16 cellular contexts compared by ENCODE assay signal in genomic region chr1:100953915-100954314, GRCh38. TPM values are rescaled to one million over a fixed set of nuclear protein-coding genes. Genes with fewer than 3 reads are reported as not detected.
A peak's percentile ranks its signal among the peaks of the same experiment; 100 is the strongest.
DNase-seq lines count a peak whose midpoint lies in the region; ATAC-seq and TF ChIP-seq lines count a peak whose summit lies in the region.
"Had no signal": no experiment of that assay in that cellular context is flagged by ENCODE, and none has a peak within 500 bp of the region (broad histone marks: within the 10 kb centered on the region; RNA-seq: fewer than 3 reads in every experiment).

No MANE protein-coding gene starts in this region.

- peak overlapping the region; percentile 87 for H3K27ac Mint-ChIP-seq in activated T-cell treated with anti-CD3 and anti-CD28 coated beads, Interleukin-2, amount 50 U/mL, for 24 hours
- H3K27ac Mint-ChIP-seq in CD8-positive, alpha-beta memory T cell = peak overlapping the region in 6 of 8 donors; percentile 27 to 72 (median 58)
- H3K27ac Mint-ChIP-seq in T-helper 17 cell (peak overlapping the region; percentile 2), mesothelial cell of epicardium (peak overlapping the region; percentile 1), chondrocyte (ENCODE audit: unreplicated experiment) (no peak overlapping the region)

- peaks cover 84% of the 10 kb centered on the region for H3K36me3 Mint-ChIP-seq in activated T-cell treated with anti-CD3 and anti-CD28 coated beads, Interleukin-2, amount 50 U/mL, for 24 hours (ENCODE audit: low read depth)
- peaks cover 31 to 58% (median 44%) of the 10 kb centered on the region in 3 donors for H3K36me3 Mint-ChIP-seq in CD8-positive, alpha-beta memory T cell
- H3K36me3 Mint-ChIP-seq in T-helper 17 cell (ENCODE audit: low read depth) (peaks cover 7% of the 10 kb centered on the region), mesothelial cell of epicardium (peaks cover 27% of the 10 kb centered on the region), chondrocyte (ENCODE audit: low read depth) (peaks cover 12% of the 10 kb centered on the region)

- no peak for ATAC-seq in T-helper 17 cell

- H3K27me3 Mint-ChIP-seq in activated T-cell treated with anti-CD3 and anti-CD28 coated beads, Interleukin-2, amount 50 U/mL, for 24 hours = no peaks in the 10 kb centered on the region
- no peaks in the 10 kb centered on the region for H3K27me3 Mint-ChIP-seq in CD8-positive, alpha-beta memory T cell
- no peaks in the 10 kb centered on the region for H3K27me3 Mint-ChIP-seq in T-helper 17 cell
- H3K27me3 Mint-ChIP-seq in mesothelial cell of epicardium (ENCODE audit: low read depth) = no peaks in the 10 kb centered on the region
- no peaks in the 10 kb centered on the region for H3K27me3 Mint-ChIP-seq in chondrocyte (ENCODE audit: low read depth)

- peaks cover 5% of the 10 kb centered on the region for H3K36me3 ChIP-seq in CD8-positive, alpha-beta memory T cell (ENCODE audit: insufficient read depth, low read length)

- DNase-seq in activated T-cell treated with anti-CD3 and anti-CD28 coated beads, Interleukin-2, amount 50 U/mL, for 24 hours = no peak
- no peak for DNase-seq in activated T-cell treated with anti-CD3 and anti-CD28 coated beads, Interleukin-2, amount 50 U/mL, for 1 hour
- DNase-seq in CD8-positive, alpha-beta memory T cell = no peak
- DNase-seq in T-helper 17 cell (no peak), mesothelial cell of epicardium (ENCODE audit: low spot score in 2 of 2, unreplicated experiment in 2 of 2) (no peak), retina (no peak), HuH-7.5 (ENCODE audit: low spot score) (no peak), chondrocyte (ENCODE audit: low spot score) (no peak)
- DNase-seq: DMS79 treated with DMSO at 0.1 percent for 48 hours, KBM-7, NCI-H1092, NCI-H446 treated with DMSO at 0.1 percent for 48 hours, NCI-H748 treated with DMSO at 0.1 percent for 48 hours, PC-9 had no signal

- H3K4me3 Mint-ChIP-seq in activated T-cell treated with anti-CD3 and anti-CD28 coated beads, Interleukin-2, amount 50 U/mL, for 24 hours = no peak overlapping the region
- H3K4me3 Mint-ChIP-seq in CD8-positive, alpha-beta memory T cell = peak overlapping the region in 1 of 7 donors; percentile 2
- H3K4me3 Mint-ChIP-seq in T-helper 17 cell (no peak overlapping the region), mesothelial cell of epicardium (no peak overlapping the region), chondrocyte (ENCODE audit: unreplicated experiment) (no peak overlapping the region)
- H3K4me3 Mint-ChIP-seq: CD14-positive monocyte had no signal

- H3K9me3 ChIP-seq in CD8-positive, alpha-beta memory T cell (ENCODE audit: low read length) = no peaks in the 10 kb centered on the region
- H3K9me3 ChIP-seq in T-helper 17 cell (ENCODE audit: control insufficient read depth, low read length, poor library complexity, severe bottlenecking) = peaks cover 12% of the 10 kb centered on the region

- H3K27ac ChIP-seq in CD8-positive, alpha-beta memory T cell (ENCODE audit: low read depth, low read length) = no peak overlapping the region
- H3K27ac ChIP-seq: HL-60, PC-9 had no signal

- no peak overlapping the region for H3K4me3 ChIP-seq in CD8-positive, alpha-beta memory T cell (ENCODE audit: low read length)
- H3K4me3 ChIP-seq: PC-9 had no signal

- POLR2A ChIA-PET in CD8-positive, alpha-beta memory T cell (lab: Charles Lee) = no interaction called here

- CTCF ChIA-PET in CD8-positive, alpha-beta memory T cell (lab: Charles Lee) = interaction anchor here (0.8 to 1.2 kb wide), 2 partner anchors 285 to 356 kb away, joined by 3 to 4 read pairs; no protein-coding TSS in a partner anchor

- peaks cover 29% of the 10 kb centered on the region for H3K9me3 Mint-ChIP-seq in activated T-cell treated with anti-CD3 and anti-CD28 coated beads, Interleukin-2, amount 50 U/mL, for 24 hours
- H3K9me3 Mint-ChIP-seq in CD8-positive, alpha-beta memory T cell = peaks cover 14 to 43% (median 34%) of the 10 kb centered on the region in 5 donors
- H3K9me3 Mint-ChIP-seq in mesothelial cell of epicardium (no peaks in the 10 kb centered on the region), chondrocyte (ENCODE audit: low read depth) (no peaks in the 10 kb centered on the region)

- H3K27me3 ChIP-seq in CD8-positive, alpha-beta memory T cell (ENCODE audit: insufficient read depth, low read length, poor library complexity, severe bottlenecking) = no peaks in the 10 kb centered on the region

- H3K4me1 Mint-ChIP-seq in activated T-cell treated with anti-CD3 and anti-CD28 coated beads, Interleukin-2, amount 50 U/mL, for 24 hours (ENCODE audit: low read depth) = peaks cover 70% of the 10 kb centered on the region
- H3K4me1 Mint-ChIP-seq in CD8-positive, alpha-beta memory T cell = peaks cover 43 to 79% (median 56%) of the 10 kb centered on the region in 3 donors
- H3K4me1 Mint-ChIP-seq in T-helper 17 cell = peaks cover 3% of the 10 kb centered on the region
- H3K4me1 Mint-ChIP-seq in mesothelial cell of epicardium = peaks cover 11% of the 10 kb centered on the region
- H3K4me1 Mint-ChIP-seq in chondrocyte (ENCODE audit: low read depth) = peaks cover 21% of the 10 kb centered on the region
- H3K4me1 Mint-ChIP-seq: CD14-positive monocyte had no signal

- H3K4me1 ChIP-seq in CD8-positive, alpha-beta memory T cell (ENCODE audit: insufficient read depth, low read length) = peaks cover 22% of the 10 kb centered on the region

- TF ChIP-seq CTCF in mesothelial cell of epicardium (IDR thresholded peaks at IDR 0.05; ENCODE audit: unreplicated experiment) = no peak
- no peak for TF ChIP-seq CTCF in chondrocyte (IDR thresholded peaks at IDR 0.05)

RNA-seq across cellular contexts. Expression of gene SLC30A7, which starts 58.0 kb away (rescaled TPM):
- 10 to 100 TPM; 47.0 to 47.4 TPM for total RNA-seq in CD8-positive, alpha-beta memory T cell
- polyA plus RNA-seq in CD8-positive, alpha-beta memory T cell = 12.7 TPM
- 10 to 100 TPM; 26.3 to 34.5 TPM for total RNA-seq in T-helper 17 cell
- 40.8 to 43.5 TPM (median 41.4 TPM) in 3 replicates for total RNA-seq in mesothelial cell of epicardium
- 46.1 to 49.5 TPM (median 46.2 TPM) in 3 replicates for total RNA-seq in chondrocyte

RNA-seq across cellular contexts. Expression of gene EXTL2, which starts 59.3 kb away (rescaled TPM):
- total RNA-seq in CD8-positive, alpha-beta memory T cell = 10 to 100 TPM; 11.5 to 12.9 TPM
- polyA plus RNA-seq in CD8-positive, alpha-beta memory T cell = 3.2 TPM
- total RNA-seq in T-helper 17 cell = 1 to 10 TPM in 1 of 2 donors, under 1 TPM in 1; 0.85 to 1.4 TPM
- total RNA-seq in mesothelial cell of epicardium = 49.8 to 52.0 TPM (median 50.2 TPM) in 3 replicates
- 24.7 to 36.1 TPM (median 26.0 TPM) in 3 replicates for total RNA-seq in chondrocyte

Comparison
In these comparisons a context has a peak if more than half of its experiments do, and no peak if none do; other contexts are left out.
1. RNA of gene EXTL2, which starts 59.3 kb away (total RNA-seq): 49.8 to 52.0 TPM in mesothelial cell of epicardium, 24.7 to 36.1 TPM in chondrocyte and 11.5 to 12.9 TPM in CD8-positive, alpha-beta memory T cell; 0.85 to 1.4 TPM in T-helper 17 cell; every median in the first group is over 4 times any median in the second.